In genomic region chr7:69775231-69775771, GRCh38 we compare ENCODE assay signal across 15 cellular contexts.
DNase-seq lines count a peak whose midpoint lies in the region; ATAC-seq and TF ChIP-seq lines count a peak whose summit lies in the region.
"Had no signal": no experiment of that assay in that cellular context is flagged by ENCODE, and none has a peak within 500 bp of the region (broad histone marks: within the 10 kb centered on the region; RNA-seq: fewer than 3 reads in every experiment).

No MANE protein-coding gene starts in this region.

- H2AK5ac ChIP-seq in trophoblast cell (ENCODE audit: low read length), result no peak overlapping the region

- H3K36me3 Mint-ChIP-seq in activated T-helper 1 cell treated with anti-CD3 and anti-CD28 coated beads, Interleukin-12 subunit alpha, Interleukin-12 subunit beta, Interleukin-2, Interleukin-4 antibody, amounts not matched to agents 30 ng/mL and 10 ng/mL and 1 ng/mL, durations not matched to agents 14 hours and 24 hours and 36 hours (ENCODE audit: low read depth), result no peaks in the 10 kb centered on the region
- H3K36me3 Mint-ChIP-seq: stimulated activated memory B cell treated with anti-CD40 and anti-IgM and Interleukin-4, amounts not matched to agents 10 μg/mL and 1 μg/mL and 100 μg/mL, for 72 hours had no signal

- H3K4ac ChIP-seq in trophoblast cell (ENCODE audit: low read depth, low read length), result no peak overlapping the region

- intact Hi-C loops in activated T-helper 1 cell treated with anti-CD3 and anti-CD28 coated beads, Interleukin-12 subunit alpha, Interleukin-12 subunit beta, Interleukin-2, Interleukin-4 antibody, amounts not matched to agents 30 ng/mL and 10 ng/mL and 1 ng/mL, durations not matched to agents 14 hours and 24 hours and 36 hours (cut with micrococcal nuclease), result no loop called here

- H2AFZ ChIP-seq in trophoblast cell (ENCODE audit: insufficient read depth, low read length, poor library complexity), result no peak overlapping the region

- H3K79me1 ChIP-seq in trophoblast cell (ENCODE audit: low read length), result peaks cover 8% of the 10 kb centered on the region

- no peaks in the 10 kb centered on the region for H3K9me3 Mint-ChIP-seq in activated T-helper 1 cell treated with anti-CD3 and anti-CD28 coated beads, Interleukin-12 subunit alpha, Interleukin-12 subunit beta, Interleukin-2, Interleukin-4 antibody, amounts not matched to agents 30 ng/mL and 10 ng/mL and 1 ng/mL, durations not matched to agents 14 hours and 24 hours and 36 hours
- H3K9me3 Mint-ChIP-seq: stimulated activated memory B cell treated with anti-CD40 and anti-IgM and Interleukin-4, amounts not matched to agents 10 μg/mL and 1 μg/mL and 100 μg/mL, for 72 hours had no signal

- no peak overlapping the region for H3K9ac ChIP-seq in trophoblast cell (ENCODE audit: low read length)

- H3K4me1 ChIP-seq in RWPE2 (ENCODE audit: insufficient read depth, poor library complexity, severe bottlenecking) (no peaks in the 10 kb centered on the region), trophoblast cell (ENCODE audit: control insufficient read depth in 1 of 2, insufficient read depth in 2 of 2, low read length in 2 of 2) (peaks cover 19 to 21% of the 10 kb centered on the region in 2 experiments)

- H3K36me3 ChIP-seq in RWPE2 (ENCODE audit: low read depth) (no peaks in the 10 kb centered on the region), trophoblast cell (ENCODE audit: control insufficient read depth in 1 of 2, insufficient read depth in 2 of 2, low read length in 2 of 2) (no peaks in the 10 kb centered on the region)

- H3K27me3 ChIP-seq in RWPE2 (ENCODE audit: insufficient read depth, poor library complexity, severe bottlenecking) (no peaks in the 10 kb centered on the region), trophoblast cell (ENCODE audit: insufficient read depth, low read length) (no peaks in the 10 kb centered on the region)

- no peak overlapping the region for H2BK12ac ChIP-seq in trophoblast cell (ENCODE audit: low read length)

- H3K4me3 ChIP-seq in RWPE2 (ENCODE audit: severe bottlenecking) (no peak overlapping the region), fibroblast of the aortic adventitia (ENCODE audit: low read depth, low read length) (no peak overlapping the region), trophoblast cell (ENCODE audit: low read depth, low read length) (no peak overlapping the region)

- H3K27ac ChIP-seq in RWPE2 (ENCODE audit: poor library complexity, severe bottlenecking), result no peak overlapping the region
- H3K27ac ChIP-seq in trophoblast cell (ENCODE audit: low read depth, low read length), result no peak overlapping the region
- H3K27ac ChIP-seq: C4-2B had no signal

- peak; percentile 51; the same call in 1 of the 3 replicates for ATAC-seq in RWPE2 (ENCODE audit: low read depth)
- ATAC-seq in HG02610 (IDR thresholded peaks at IDR 0.05; ENCODE audit: unreplicated experiment), result no peak
- ATAC-seq: stimulated activated memory B cell treated with anti-CD40 and anti-IgM and Interleukin-4, amounts not matched to agents 10 μg/mL and 1 μg/mL and 100 μg/mL, for 72 hours had no signal

- H3K14ac ChIP-seq in trophoblast cell (ENCODE audit: low read length), result no peak overlapping the region

- H4K8ac ChIP-seq in trophoblast cell (ENCODE audit: low read depth, low read length), result no peak overlapping the region

- DNase-seq in ELF-1 (ENCODE audit: low read depth, low spot score), result peak; percentile 53
- DNase-seq in RWPE2 (ENCODE audit: low spot score), result no peak
- peak; percentile 88 for DNase-seq in fibroblast of the aortic adventitia (ENCODE audit: low read depth)
- peak; percentile 10 to 39 for DNase-seq in trophoblast cell
- DNase-seq in activated CD4-positive, alpha-beta T cell treated with anti-CD3 and anti-CD28 coated beads, Interleukin-2, amount 50 U/mL, for 4 hours, result no peak
- no peak for DNase-seq in globus pallidus (ENCODE audit: low spot score)
- DNase-seq in activated T-helper 1 cell treated with anti-CD3 and anti-CD28 coated beads, Interleukin-12 subunit alpha, Interleukin-12 subunit beta, Interleukin-2, Interleukin-4 antibody, amounts not matched to agents 30 ng/mL and 10 ng/mL and 1 ng/mL, durations not matched to agents 14 hours and 24 hours and 36 hours (ENCODE audit: low spot score), result no peak
- DNase-seq: activated naive CD4-positive, alpha-beta T cell treated with Interleukin-2 at 50 U/mL for 16 hours; head of caudate nucleus; NCI-H1048; NK-92 treated with Interleukin-12 subunit alpha and Interleukin-12 subunit beta, amount 100 ng/mL, for 24 hours; T-helper 1 cell had no signal

- no peak overlapping the region for H3K18ac ChIP-seq in trophoblast cell (ENCODE audit: low read length)

- H3K79me2 ChIP-seq in trophoblast cell (ENCODE audit: control insufficient read depth, insufficient read depth, low read length, poor library complexity), result no peaks in the 10 kb centered on the region

- H3K23ac ChIP-seq in trophoblast cell (ENCODE audit: low read length), result no peak overlapping the region

- H3K27ac Mint-ChIP-seq in activated T-helper 1 cell treated with anti-CD3 and anti-CD28 coated beads, Interleukin-12 subunit alpha, Interleukin-12 subunit beta, Interleukin-2, Interleukin-4 antibody, amounts not matched to agents 30 ng/mL and 10 ng/mL and 1 ng/mL, durations not matched to agents 14 hours and 24 hours and 36 hours, result no peak overlapping the region
- H3K27ac Mint-ChIP-seq: stimulated activated memory B cell treated with anti-CD40 and anti-IgM and Interleukin-4, amounts not matched to agents 10 μg/mL and 1 μg/mL and 100 μg/mL, for 72 hours had no signal

- no CpG with 5 or more reads among the region's 6 CpGs for WGBS in trophoblast cell (ENCODE audit: extremely low coverage, insufficient coverage, insufficient read length)

- H4K91ac ChIP-seq in trophoblast cell (ENCODE audit: low read depth, low read length), result no peak overlapping the region

- H3K9me3 ChIP-seq in RWPE2 (ENCODE audit: severe bottlenecking) (no peaks in the 10 kb centered on the region), trophoblast cell (ENCODE audit: insufficient read depth, low read depth, low read length) (no peaks in the 10 kb centered on the region)

- no peak overlapping the region for H3K4me2 ChIP-seq in trophoblast cell (ENCODE audit: low read length)

- H2BK5ac ChIP-seq in trophoblast cell (ENCODE audit: low read depth, low read length, poor library complexity), result no peak overlapping the region

- no peaks in the 10 kb centered on the region for H3K27me3 Mint-ChIP-seq in activated T-helper 1 cell treated with anti-CD3 and anti-CD28 coated beads, Interleukin-12 subunit alpha, Interleukin-12 subunit beta, Interleukin-2, Interleukin-4 antibody, amounts not matched to agents 30 ng/mL and 10 ng/mL and 1 ng/mL, durations not matched to agents 14 hours and 24 hours and 36 hours (ENCODE audit: insufficient read depth)
- H3K27me3 Mint-ChIP-seq: stimulated activated memory B cell treated with anti-CD40 and anti-IgM and Interleukin-4, amounts not matched to agents 10 μg/mL and 1 μg/mL and 100 μg/mL, for 72 hours had no signal

- H3K4me3 Mint-ChIP-seq in activated T-helper 1 cell treated with anti-CD3 and anti-CD28 coated beads, Interleukin-12 subunit alpha, Interleukin-12 subunit beta, Interleukin-2, Interleukin-4 antibody, amounts not matched to agents 30 ng/mL and 10 ng/mL and 1 ng/mL, durations not matched to agents 14 hours and 24 hours and 36 hours, result no peak overlapping the region
- H3K4me3 Mint-ChIP-seq: stimulated activated memory B cell treated with anti-CD40 and anti-IgM and Interleukin-4, amounts not matched to agents 10 μg/mL and 1 μg/mL and 100 μg/mL, for 72 hours had no signal

- no peak for TF ChIP-seq CTCF in RWPE2 (IDR thresholded peaks at IDR 0.05; ENCODE audit: poor library complexity, severe bottlenecking)
- no peak for TF ChIP-seq CTCF in fibroblast of the aortic adventitia (IDR thresholded peaks at IDR 0.05; ENCODE audit: insufficient read depth, low read length)

- H4K12ac ChIP-seq in trophoblast cell (ENCODE audit: low read depth, low read length), result no peak overlapping the region

- no peak overlapping the region for H2BK120ac ChIP-seq in trophoblast cell (ENCODE audit: insufficient read depth, low read length, poor library complexity)

- H3K4me1 Mint-ChIP-seq in activated T-helper 1 cell treated with anti-CD3 and anti-CD28 coated beads, Interleukin-12 subunit alpha, Interleukin-12 subunit beta, Interleukin-2, Interleukin-4 antibody, amounts not matched to agents 30 ng/mL and 10 ng/mL and 1 ng/mL, durations not matched to agents 14 hours and 24 hours and 36 hours (ENCODE audit: low read depth), result no peaks in the 10 kb centered on the region

Comparison
In these comparisons a context has a peak if more than half of its experiments do, and no peak if none do; other contexts are left out.
1. DNase-seq: peak in ELF-1 (single experiment), fibroblast of the aortic adventitia (single experiment) and trophoblast cell (2 of 2); none in RWPE2 (single experiment), activated CD4-positive, alpha-beta T cell treated with anti-CD3 and anti-CD28 coated beads, Interleukin-2, amount 50 U/mL, for 4 hours (0 of 2), globus pallidus (single experiment) and activated T-helper 1 cell treated with anti-CD3 and anti-CD28 coated beads, Interleukin-12 subunit alpha, Interleukin-12 subunit beta, Interleukin-2, Interleukin-4 antibody, amounts not matched to agents 30 ng/mL and 10 ng/mL and 1 ng/mL, durations not matched to agents 14 hours and 24 hours and 36 hours (single experiment).